12 cellular contexts compared by ENCODE assay signal in the genomic region with DNA sequence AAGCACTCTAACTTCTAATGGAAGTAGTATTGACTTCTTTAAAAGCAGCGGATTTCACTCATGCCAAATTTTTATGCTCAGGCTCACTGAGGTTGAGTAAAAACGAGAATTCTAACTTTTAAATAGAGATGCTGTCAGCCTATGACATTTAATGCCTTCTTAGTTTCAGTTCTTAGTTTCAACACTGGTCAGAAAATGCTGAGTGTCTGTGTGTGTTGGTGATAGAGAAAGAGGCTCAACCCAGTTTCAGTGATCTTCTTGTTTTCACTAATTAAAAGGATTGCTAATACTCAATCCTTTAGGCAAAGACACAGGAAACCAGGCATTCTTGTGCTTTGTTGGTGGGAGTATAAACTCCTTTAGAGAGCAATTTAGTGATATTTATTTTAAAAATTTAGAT. TPM values are rescaled to one million over a fixed set of nuclear protein-coding genes. Genes with fewer than 3 reads are reported as not detected.
A peak's percentile ranks its signal among the peaks of the same experiment; 100 is the strongest.
DNase-seq lines count a peak whose midpoint lies in the region; ATAC-seq and TF ChIP-seq lines count a peak whose summit lies in the region.
"Had no signal": no experiment of that assay in that cellular context is flagged by ENCODE, and none has a peak within 500 bp of the region (broad histone marks: within the 10 kb centered on the region; RNA-seq: fewer than 3 reads in every experiment).

No MANE protein-coding gene starts in this region.

- H3K27ac ChIP-seq in tibial nerve, result no peak overlapping the region

- no peaks in the 10 kb centered on the region for H3K27me3 ChIP-seq in tibial nerve

- H3K4me1 ChIP-seq in tibial nerve, result no peaks in the 10 kb centered on the region

- H3K36me3 ChIP-seq in tibial nerve, result peaks cover 0 to 66% (median 15%) of the 10 kb centered on the region in 3 donors

- H3K27ac Mint-ChIP-seq in activated CD8-positive, alpha-beta T cell treated with anti-CD3 and anti-CD28 coated beads for 36 hours, result no peak overlapping the region
- H3K27ac Mint-ChIP-seq in activated CD8-positive, alpha-beta T cell treated with anti-CD3 and anti-CD28 coated beads, Interleukin-2, amount 10 ng/mL, durations not matched to agents 7 days and 5 days, result no peak overlapping the region
- peak overlapping the region; percentile 17 for H3K27ac Mint-ChIP-seq in stimulated activated effector memory CD8-positive, alpha-beta T cell treated with anti-CD3 and anti-CD28 coated beads, Interleukin-12 subunit alpha, Interleukin-12 subunit beta, amount 100 ng/mL, for 72 hours
- H3K27ac Mint-ChIP-seq: activated naive CD8-positive, alpha-beta T cell treated with anti-CD3 and anti-CD28 coated beads, Interleukin-2, amount 10 ng/mL, durations not matched to agents 7 days and 5 days had no signal

- TF ChIP-seq EP300 in tibial nerve (IDR thresholded peaks at IDR 0.05), result no peak

- H3K9me3 ChIP-seq in tibial nerve, result no peaks in the 10 kb centered on the region

- peak; percentile 95 for ATAC-seq in activated CD8-positive, alpha-beta T cell treated with anti-CD3 and anti-CD28 coated beads for 36 hours
- no peak for ATAC-seq in activated CD8-positive, alpha-beta T cell treated with anti-CD3 and anti-CD28 coated beads, Interleukin-2, amount 10 ng/mL, durations not matched to agents 7 days and 5 days
- peak; percentile 99 for ATAC-seq in GM21529 (IDR thresholded peaks at IDR 0.05; ENCODE audit: unreplicated experiment)
- peak; percentile 99 for ATAC-seq in HG03175 (IDR thresholded peaks at IDR 0.05; ENCODE audit: unreplicated experiment)
- peak; percentile 100 for ATAC-seq in stimulated activated effector memory CD8-positive, alpha-beta T cell treated with anti-CD3 and anti-CD28 coated beads, Interleukin-12 subunit alpha, Interleukin-12 subunit beta, amount 100 ng/mL, for 72 hours

- TF ChIP-seq CTCF in activated CD8-positive, alpha-beta T cell treated with anti-CD3 and anti-CD28 coated beads for 36 hours (IDR thresholded peaks at IDR 0.05), result no peak
- TF ChIP-seq CTCF in tibial nerve (IDR thresholded peaks at IDR 0.05), result no peak

- CTCF ChIA-PET in activated CD8-positive, alpha-beta T cell treated with anti-CD3 and anti-CD28 coated beads for 36 hours (lab: Charles Lee), result interaction anchor here (1.4 to 5.8 kb wide), 6 partner anchors 9 to 210 kb away, joined by 4 to 42 read pairs (median 7); a partner anchor contains a TSS
- CTCF ChIA-PET in activated CD8-positive, alpha-beta T cell treated with anti-CD3 and anti-CD28 coated beads, Interleukin-2, amount 10 ng/mL, durations not matched to agents 7 days and 5 days (lab: Charles Lee), result interaction anchor here (1.2 to 5.7 kb wide), 5 partner anchors 15 to 210 kb away, joined by 3 to 33 read pairs (median 12); a partner anchor contains a TSS

- peaks cover 43% of the 10 kb centered on the region for H3K36me3 Mint-ChIP-seq in activated CD8-positive, alpha-beta T cell treated with anti-CD3 and anti-CD28 coated beads for 36 hours (ENCODE audit: low read depth)
- H3K36me3 Mint-ChIP-seq in activated CD8-positive, alpha-beta T cell treated with anti-CD3 and anti-CD28 coated beads, Interleukin-2, amount 10 ng/mL, durations not matched to agents 7 days and 5 days (ENCODE audit: low read depth), result peaks cover 54% of the 10 kb centered on the region
- H3K36me3 Mint-ChIP-seq in stimulated activated effector memory CD8-positive, alpha-beta T cell treated with anti-CD3 and anti-CD28 coated beads, Interleukin-12 subunit alpha, Interleukin-12 subunit beta, amount 100 ng/mL, for 72 hours, result peaks cover 65% of the 10 kb centered on the region

- no peak for TF ChIP-seq POLR2A in tibial nerve (IDR thresholded peaks at IDR 0.05)

- H3K4me3 ChIP-seq in tibial nerve, result no peak overlapping the region

- intact Hi-C loops in activated CD8-positive, alpha-beta T cell treated with anti-CD3 and anti-CD28 coated beads for 36 hours (cut with micrococcal nuclease), result no loop called here

- H3K4me1 Mint-ChIP-seq in activated CD8-positive, alpha-beta T cell treated with anti-CD3 and anti-CD28 coated beads for 36 hours (ENCODE audit: low read depth), result peaks cover 26% of the 10 kb centered on the region
- H3K4me1 Mint-ChIP-seq in activated CD8-positive, alpha-beta T cell treated with anti-CD3 and anti-CD28 coated beads, Interleukin-2, amount 10 ng/mL, durations not matched to agents 7 days and 5 days (ENCODE audit: low read depth), result peaks cover 2% of the 10 kb centered on the region
- peaks cover 24% of the 10 kb centered on the region for H3K4me1 Mint-ChIP-seq in stimulated activated effector memory CD8-positive, alpha-beta T cell treated with anti-CD3 and anti-CD28 coated beads, Interleukin-12 subunit alpha, Interleukin-12 subunit beta, amount 100 ng/mL, for 72 hours

- no peak for DNase-seq in activated CD8-positive, alpha-beta T cell treated with anti-CD3 and anti-CD28 coated beads for 36 hours
- no peak for DNase-seq in activated CD8-positive, alpha-beta T cell treated with anti-CD3 and anti-CD28 coated beads, Interleukin-2, amount 10 ng/mL, durations not matched to agents 7 days and 5 days
- no peak for DNase-seq in stimulated activated effector memory CD8-positive, alpha-beta T cell treated with anti-CD3 and anti-CD28 coated beads, Interleukin-12 subunit alpha, Interleukin-12 subunit beta, amount 100 ng/mL, for 72 hours (ENCODE audit: low spot score in 2 of 2)
- DNase-seq in SKM-1 treated with dmso at 0.1 percent for 144 hours (lab: John Stamatoyannopoulos, UW; ENCODE audit: unreplicated experiment) (no peak), tibial nerve (ENCODE audit: low spot score in 2 of 2) (no peak), NCI-H774 (lab: John Stamatoyannopoulos, UW) (no peak)
- DNase-seq: activated naive CD8-positive, alpha-beta T cell treated with anti-CD3 and anti-CD28 coated beads, Interleukin-2, amount 10 ng/mL, durations not matched to agents 7 days and 5 days; IMR-90; NCI-H510A treated with DMSO at 0.1 percent for 48 hours; T-helper 9 cell had no signal

- POLR2A ChIA-PET in activated CD8-positive, alpha-beta T cell treated with anti-CD3 and anti-CD28 coated beads for 36 hours (lab: Charles Lee), result no interaction called here
- POLR2A ChIA-PET in activated CD8-positive, alpha-beta T cell treated with anti-CD3 and anti-CD28 coated beads, Interleukin-2, amount 10 ng/mL, durations not matched to agents 7 days and 5 days (lab: Charles Lee), result no interaction called here

- no peaks in the 10 kb centered on the region for H3K27me3 Mint-ChIP-seq in activated CD8-positive, alpha-beta T cell treated with anti-CD3 and anti-CD28 coated beads for 36 hours
- no peaks in the 10 kb centered on the region for H3K27me3 Mint-ChIP-seq in activated CD8-positive, alpha-beta T cell treated with anti-CD3 and anti-CD28 coated beads, Interleukin-2, amount 10 ng/mL, durations not matched to agents 7 days and 5 days (ENCODE audit: low read depth)
- H3K27me3 Mint-ChIP-seq: activated naive CD8-positive, alpha-beta T cell treated with anti-CD3 and anti-CD28 coated beads, Interleukin-2, amount 10 ng/mL, durations not matched to agents 7 days and 5 days had no signal

- H3K4me3 Mint-ChIP-seq in activated CD8-positive, alpha-beta T cell treated with anti-CD3 and anti-CD28 coated beads for 36 hours, result no peak overlapping the region
- H3K4me3 Mint-ChIP-seq in activated CD8-positive, alpha-beta T cell treated with anti-CD3 and anti-CD28 coated beads, Interleukin-2, amount 10 ng/mL, durations not matched to agents 7 days and 5 days, result no peak overlapping the region
- peak overlapping the region; percentile 25 for H3K4me3 Mint-ChIP-seq in stimulated activated effector memory CD8-positive, alpha-beta T cell treated with anti-CD3 and anti-CD28 coated beads, Interleukin-12 subunit alpha, Interleukin-12 subunit beta, amount 100 ng/mL, for 72 hours
- H3K4me3 Mint-ChIP-seq: activated naive CD8-positive, alpha-beta T cell treated with anti-CD3 and anti-CD28 coated beads, Interleukin-2, amount 10 ng/mL, durations not matched to agents 7 days and 5 days had no signal

- no peaks in the 10 kb centered on the region for H3K9me3 Mint-ChIP-seq in activated CD8-positive, alpha-beta T cell treated with anti-CD3 and anti-CD28 coated beads for 36 hours
- H3K9me3 Mint-ChIP-seq in activated CD8-positive, alpha-beta T cell treated with anti-CD3 and anti-CD28 coated beads, Interleukin-2, amount 10 ng/mL, durations not matched to agents 7 days and 5 days (ENCODE audit: insufficient read depth), result no peaks in the 10 kb centered on the region
- H3K9me3 Mint-ChIP-seq in stimulated activated effector memory CD8-positive, alpha-beta T cell treated with anti-CD3 and anti-CD28 coated beads, Interleukin-12 subunit alpha, Interleukin-12 subunit beta, amount 100 ng/mL, for 72 hours, result no peaks in the 10 kb centered on the region
- H3K9me3 Mint-ChIP-seq: activated naive CD8-positive, alpha-beta T cell treated with anti-CD3 and anti-CD28 coated beads, Interleukin-2, amount 10 ng/mL, durations not matched to agents 7 days and 5 days had no signal

- WGBS in tibial nerve, 2 donors, result 66 to 81% methylated on average over 2 of the region's 2 CpGs

RNA-seq across cellular contexts. Expression of a gene that starts 31.0 kb away (rescaled TPM):
- total RNA-seq in activated CD8-positive, alpha-beta T cell treated with anti-CD3 and anti-CD28 coated beads for 36 hours, result 100 to 1,000 TPM; 122 to 128 TPM
- 100 to 1,000 TPM; 115 to 118 TPM for total RNA-seq in activated CD8-positive, alpha-beta T cell treated with anti-CD3 and anti-CD28 coated beads, Interleukin-2, amount 10 ng/mL, durations not matched to agents 7 days and 5 days
- 100 to 1,000 TPM; 380 to 704 (median 496) TPM for total RNA-seq in tibial nerve
